1 cellular context compared by ENCODE assay signal in genomic region chr1:150561830-150562367, GRCh38.
TF ChIP-seq lines count a peak whose summit lies in the region.

No MANE protein-coding gene starts in this region.

TF ChIP-seq in HepG2, 621 proteins besides CTCF, POLR2A, EP300 and RAD21 (continued from another document and continues in another):
- TF ChIP-seq PRDM4 (CRISPR knock-in tag; IDR thresholded peaks at IDR 0.05; ENCODE audit: borderline replicate concordance), result no peak
- TF ChIP-seq ZNF367 (CRISPR knock-in tag; IDR thresholded peaks at IDR 0.05; ENCODE audit: borderline replicate concordance), result no peak
- no peak for TF ChIP-seq ZFP36L2 (CRISPR knock-in tag; IDR thresholded peaks at IDR 0.05)
- no peak for TF ChIP-seq ZNF550 (CRISPR knock-in tag; IDR thresholded peaks at IDR 0.05; ENCODE audit: borderline replicate concordance)
- TF ChIP-seq ZKSCAN5 (CRISPR knock-in tag; IDR thresholded peaks at IDR 0.05), result no peak
- no peak for TF ChIP-seq PLRG1 (conservative IDR thresholded peaks at IDR 0.05)
- no peak for TF ChIP-seq FOSL1 (CRISPR knock-in tag; IDR thresholded peaks at IDR 0.05; ENCODE audit: borderline replicate concordance)
- TF ChIP-seq SMARCC2 (IDR thresholded peaks at IDR 0.05), result no peak
- TF ChIP-seq ZBTB46 (CRISPR knock-in tag; IDR thresholded peaks at IDR 0.05; ENCODE audit: borderline replicate concordance), result no peak
- no peak for TF ChIP-seq MAX (IDR thresholded peaks at IDR 0.05)
- no peak; the same call in 1 of the 2 replicates for TF ChIP-seq STAT6 (CRISPR knock-in tag; IDR thresholded peaks at IDR 0.05; ENCODE audit: borderline replicate concordance)
- TF ChIP-seq ZNF501 (CRISPR knock-in tag; IDR thresholded peaks at IDR 0.05), result no peak
- TF ChIP-seq EEA1 (CRISPR knock-in tag; IDR thresholded peaks at IDR 0.05; ENCODE audit: borderline replicate concordance), result no peak
- no peak for TF ChIP-seq RARG (CRISPR knock-in tag; IDR thresholded peaks at IDR 0.05; ENCODE audit: low read depth)
- TF ChIP-seq ZBTB10 (CRISPR knock-in tag; IDR thresholded peaks at IDR 0.05; ENCODE audit: borderline replicate concordance), result peak; percentile 85; the same call in 1 of the 2 replicates
- TF ChIP-seq, protein P1, sequence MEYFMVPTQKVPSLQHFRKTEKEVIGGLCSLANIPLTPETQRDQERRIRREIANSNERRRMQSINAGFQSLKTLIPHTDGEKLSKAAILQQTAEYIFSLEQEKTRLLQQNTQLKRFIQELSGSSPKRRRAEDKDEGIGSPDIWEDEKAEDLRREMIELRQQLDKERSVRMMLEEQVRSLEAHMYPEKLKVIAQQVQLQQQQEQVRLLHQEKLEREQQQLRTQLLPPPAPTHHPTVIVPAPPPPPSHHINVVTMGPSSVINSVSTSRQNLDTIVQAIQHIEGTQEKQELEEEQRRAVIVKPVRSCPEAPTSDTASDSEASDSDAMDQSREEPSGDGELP (IDR thresholded peaks at IDR 0.05; ENCODE audit: borderline replicate concordance, low read depth), result peak; percentile 99
- no peak for TF ChIP-seq TCF7L2 (IDR thresholded peaks at IDR 0.05; ENCODE audit: low read depth, low read length)
- TF ChIP-seq ZNF136 (CRISPR knock-in tag; IDR thresholded peaks at IDR 0.05; ENCODE audit: low read depth), result no peak
- TF ChIP-seq ARID4A (CRISPR knock-in tag; IDR thresholded peaks at IDR 0.05; ENCODE audit: borderline replicate concordance), result peak; percentile 67
- no peak for TF ChIP-seq PRPF4 (IDR thresholded peaks at IDR 0.05; ENCODE audit: low read depth, low read length, poor library complexity, severe bottlenecking)
- TF ChIP-seq AHDC1 (CRISPR knock-in tag; IDR thresholded peaks at IDR 0.05; ENCODE audit: borderline replicate concordance), result peak; percentile 38; the same call in 1 of the 2 replicates
- TF ChIP-seq POLR2AphosphoS5 (IDR thresholded peaks at IDR 0.05; ENCODE audit: low read depth, low read length), result peak; percentile 33; the same call in 1 of the 2 replicates
- peak; percentile 34; the same call in 1 of the 2 replicates for TF ChIP-seq HMG20A (CRISPR knock-in tag; IDR thresholded peaks at IDR 0.05; ENCODE audit: borderline replicate concordance)
- TF ChIP-seq ZBTB38 (CRISPR knock-in tag; IDR thresholded peaks at IDR 0.05), result peak; percentile 11; the same call in 1 of the 2 replicates
- TF ChIP-seq MTA1 (CRISPR knock-in tag; IDR thresholded peaks at IDR 0.05; ENCODE audit: borderline replicate concordance), result peak; percentile 63; the same call in 1 of the 2 replicates
- TF ChIP-seq ZNF605 (CRISPR knock-in tag; IDR thresholded peaks at IDR 0.05), result no peak; the same call in 1 of the 2 replicates
- TF ChIP-seq, protein P2, sequence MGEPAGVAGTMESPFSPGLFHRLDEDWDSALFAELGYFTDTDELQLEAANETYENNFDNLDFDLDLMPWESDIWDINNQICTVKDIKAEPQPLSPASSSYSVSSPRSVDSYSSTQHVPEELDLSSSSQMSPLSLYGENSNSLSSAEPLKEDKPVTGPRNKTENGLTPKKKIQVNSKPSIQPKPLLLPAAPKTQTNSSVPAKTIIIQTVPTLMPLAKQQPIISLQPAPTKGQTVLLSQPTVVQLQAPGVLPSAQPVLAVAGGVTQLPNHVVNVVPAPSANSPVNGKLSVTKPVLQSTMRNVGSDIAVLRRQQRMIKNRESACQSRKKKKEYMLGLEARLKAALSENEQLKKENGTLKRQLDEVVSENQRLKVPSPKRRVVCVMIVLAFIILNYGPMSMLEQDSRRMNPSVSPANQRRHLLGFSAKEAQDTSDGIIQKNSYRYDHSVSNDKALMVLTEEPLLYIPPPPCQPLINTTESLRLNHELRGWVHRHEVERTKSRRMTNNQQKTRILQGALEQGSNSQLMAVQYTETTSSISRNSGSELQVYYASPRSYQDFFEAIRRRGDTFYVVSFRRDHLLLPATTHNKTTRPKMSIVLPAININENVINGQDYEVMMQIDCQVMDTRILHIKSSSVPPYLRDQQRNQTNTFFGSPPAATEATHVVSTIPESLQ (CRISPR knock-in tag; conservative IDR thresholded peaks at IDR 0.05), result no peak
- no peak for TF ChIP-seq MTA3 (CRISPR knock-in tag; IDR thresholded peaks at IDR 0.05)
